ENCODE assay signal across 12 cellular contexts in genomic region chr5:180047667-180048066, GRCh38. TPM values are rescaled to one million over a fixed set of nuclear protein-coding genes. Genes with fewer than 3 reads are reported as not detected.
DNase-seq lines count a peak whose midpoint lies in the region; ATAC-seq lines count a peak whose summit lies in the region.
"Had no signal": no experiment of that assay in that cellular context is flagged by ENCODE, and none has a peak within 500 bp of the region (broad histone marks: within the 10 kb centered on the region; RNA-seq: fewer than 3 reads in every experiment).

No MANE protein-coding gene starts in this region.

- no peaks in the 10 kb centered on the region for H3K27me3 ChIP-seq in subcutaneous abdominal adipose tissue (ENCODE audit: control insufficient read depth in 5 of 5, insufficient read depth in 4 of 5, low read length in 5 of 5)

- no peaks in the 10 kb centered on the region for H3K9me3 ChIP-seq in subcutaneous abdominal adipose tissue (ENCODE audit: control insufficient read depth in 5 of 5, low read length in 5 of 5)

- H3K27ac ChIP-seq in subcutaneous abdominal adipose tissue (ENCODE audit: low read depth, low read length) = peak overlapping the region; percentile 61
- H3K27ac ChIP-seq: epithelial cell of prostate had no signal

- ATAC-seq in left lobe of liver (peak; percentile 75), HG02678 (IDR thresholded peaks at IDR 0.05; ENCODE audit: unreplicated experiment) (no peak)
- ATAC-seq: activated T-cell treated with anti-CD3 and anti-CD28 coated beads, Interleukin-2, amount 50 U/mL, for 72 hours had no signal

- peak; percentile 41 for DNase-seq in NCI-H69 (lab: John Stamatoyannopoulos, UW)
- peak; percentile 44 for DNase-seq in dermis blood vessel endothelial cell
- peak; percentile 79 for DNase-seq in left lobe of liver (ENCODE audit: low spot score)
- DNase-seq in activated T-cell treated with anti-CD3 and anti-CD28 coated beads, Interleukin-2, amount 50 U/mL, for 48 hours = no peak
- DNase-seq in NCI-H1930 (lab: John Stamatoyannopoulos, UW) = no peak
- DNase-seq: activated CD4-positive, CD25-positive, alpha-beta regulatory T cell treated with anti-CD3 and anti-CD28 coated beads, Interleukin-2, amount 50 U/mL, for 72 hours; activated T-cell treated with anti-CD3 and anti-CD28 coated beads, Interleukin-2, amount 50 U/mL, for 72 hours; CD4-positive, alpha-beta T cell; H9 had no signal

- no peaks in the 10 kb centered on the region for H3K36me3 ChIP-seq in subcutaneous abdominal adipose tissue (ENCODE audit: control insufficient read depth in 5 of 5, insufficient read depth in 5 of 5, low read length in 5 of 5)

- H3K9ac ChIP-seq in subcutaneous abdominal adipose tissue (ENCODE audit: low read length in 5 of 5) = peak overlapping the region in 3 of 5 donors; percentile 26 to 65 (median 30)

- peaks cover 4 to 57% (median 43%) of the 10 kb centered on the region in 5 donors for H3K4me1 ChIP-seq in subcutaneous abdominal adipose tissue (ENCODE audit: control insufficient read depth in 5 of 5, insufficient read depth in 5 of 5, low read length in 5 of 5)

- no peak overlapping the region for H3K4me3 ChIP-seq in subcutaneous abdominal adipose tissue (ENCODE audit: low read depth in 1 of 5, low read length in 5 of 5)

RNA-seq across cellular contexts. Expression of gene RNF130, which starts 23.9 kb away (rescaled TPM):
- total RNA-seq in dermis blood vessel endothelial cell (61.6 and 69.4 TPM in 2 replicates), left lobe of liver (102 TPM)

Comparison
In these comparisons a context has a peak if more than half of its experiments do, and no peak if none do; other contexts are left out.
1. DNase-seq: peak in NCI-H69 (single experiment), dermis blood vessel endothelial cell (single experiment) and left lobe of liver (single experiment); none in activated T-cell treated with anti-CD3 and anti-CD28 coated beads, Interleukin-2, amount 50 U/mL, for 48 hours (0 of 2) and NCI-H1930 (0 of 2).